8 cellular contexts compared by ENCODE assay signal in genomic region chr5:5421149-5421960, GRCh38. TPM values are rescaled to one million over a fixed set of nuclear protein-coding genes. Genes with fewer than 3 reads are reported as not detected.
DNase-seq lines count a peak whose midpoint lies in the region; ATAC-seq and TF ChIP-seq lines count a peak whose summit lies in the region.

No MANE protein-coding gene starts in this region.

- peak overlapping the region; percentile 80 for H3K27ac ChIP-seq in KOPT-K1 (ENCODE audit: low read depth, low read length, poor library complexity, severe bottlenecking)

- TF ChIP-seq CTCF in AG10803 (conservative IDR thresholded peaks at IDR 0.05; ENCODE audit: low read length), result no peak; the same call in 1 of the 2 replicates

- H3K4me1 ChIP-seq in skeletal muscle satellite cell (ENCODE audit: control insufficient read depth, insufficient read depth, low read length), result peaks cover 47% of the 10 kb centered on the region

- H3K27me3 Mint-ChIP-seq in activated T-helper 1 cell treated with anti-CD3 and anti-CD28 coated beads, Interleukin-12 subunit alpha, Interleukin-12 subunit beta, Interleukin-2, Interleukin-4 antibody, amounts not matched to agents 30 ng/mL and 10 ng/mL and 1 ng/mL, durations not matched to agents 14 hours and 24 hours and 36 hours (ENCODE audit: insufficient read depth), result no peaks in the 10 kb centered on the region

- H3K9me3 ChIP-seq in KOPT-K1 (ENCODE audit: insufficient read depth, low read length, poor library complexity, severe bottlenecking) (no peaks in the 10 kb centered on the region), skeletal muscle satellite cell (replicated peaks; ENCODE audit: low read length) (no peaks in the 10 kb centered on the region)

- no peaks in the 10 kb centered on the region for H3K9me3 Mint-ChIP-seq in activated T-helper 1 cell treated with anti-CD3 and anti-CD28 coated beads, Interleukin-12 subunit alpha, Interleukin-12 subunit beta, Interleukin-2, Interleukin-4 antibody, amounts not matched to agents 30 ng/mL and 10 ng/mL and 1 ng/mL, durations not matched to agents 14 hours and 24 hours and 36 hours

- peak overlapping the region; percentile 82 for H3K4me2 ChIP-seq in skeletal muscle satellite cell (ENCODE audit: low read length)

- H3K9ac ChIP-seq in skeletal muscle satellite cell (ENCODE audit: low read depth, low read length), result peak overlapping the region; percentile 85

- peak overlapping the region; percentile 96 for H3K4me3 Mint-ChIP-seq in activated T-helper 1 cell treated with anti-CD3 and anti-CD28 coated beads, Interleukin-12 subunit alpha, Interleukin-12 subunit beta, Interleukin-2, Interleukin-4 antibody, amounts not matched to agents 30 ng/mL and 10 ng/mL and 1 ng/mL, durations not matched to agents 14 hours and 24 hours and 36 hours

- no peaks in the 10 kb centered on the region for H3K27me3 ChIP-seq in skeletal muscle satellite cell (ENCODE audit: control insufficient read depth, insufficient read depth, low read length)

- intact Hi-C loops in activated T-helper 1 cell treated with anti-CD3 and anti-CD28 coated beads, Interleukin-12 subunit alpha, Interleukin-12 subunit beta, Interleukin-2, Interleukin-4 antibody, amounts not matched to agents 30 ng/mL and 10 ng/mL and 1 ng/mL, durations not matched to agents 14 hours and 24 hours and 36 hours (cut with micrococcal nuclease), result loop anchor here (1.0 to 5.0 kb wide), 3 partner anchors 280 to 1406 kb away; no protein-coding TSS in a partner anchor

- H3K36me3 ChIP-seq in KOPT-K1 (ENCODE audit: insufficient read depth, low read length) (no peaks in the 10 kb centered on the region), skeletal muscle satellite cell (ENCODE audit: insufficient read depth, low read length) (no peaks in the 10 kb centered on the region)

- DNase-seq in AG10803 (ENCODE audit: low read depth), result peak; percentile 10
- no peak for DNase-seq in activated T-helper 1 cell treated with anti-CD3 and anti-CD28 coated beads, Interleukin-12 subunit alpha, Interleukin-12 subunit beta, Interleukin-2, Interleukin-4 antibody, amounts not matched to agents 30 ng/mL and 10 ng/mL and 1 ng/mL, durations not matched to agents 14 hours and 24 hours and 36 hours (ENCODE audit: low spot score)
- DNase-seq in globus pallidus (ENCODE audit: low spot score), result peak; percentile 19
- DNase-seq in GM19238 (ENCODE audit: insufficient read length, low spot score), result no peak

- peaks cover 18% of the 10 kb centered on the region for H3K4me1 Mint-ChIP-seq in activated T-helper 1 cell treated with anti-CD3 and anti-CD28 coated beads, Interleukin-12 subunit alpha, Interleukin-12 subunit beta, Interleukin-2, Interleukin-4 antibody, amounts not matched to agents 30 ng/mL and 10 ng/mL and 1 ng/mL, durations not matched to agents 14 hours and 24 hours and 36 hours (ENCODE audit: low read depth)

- H3K4me3 ChIP-seq in AG10803 (ENCODE audit: low read length), result peak overlapping the region; percentile 90
- peak overlapping the region; percentile 77 for H3K4me3 ChIP-seq in skeletal muscle satellite cell (ENCODE audit: low read length)

- ATAC-seq in GM18909 (IDR thresholded peaks at IDR 0.05; ENCODE audit: poor library complexity, unreplicated experiment) (peak; percentile 11), esophagus mucosa (no peak)

- no peaks in the 10 kb centered on the region for H3K36me3 Mint-ChIP-seq in activated T-helper 1 cell treated with anti-CD3 and anti-CD28 coated beads, Interleukin-12 subunit alpha, Interleukin-12 subunit beta, Interleukin-2, Interleukin-4 antibody, amounts not matched to agents 30 ng/mL and 10 ng/mL and 1 ng/mL, durations not matched to agents 14 hours and 24 hours and 36 hours (ENCODE audit: low read depth)

- H3K27ac Mint-ChIP-seq in activated T-helper 1 cell treated with anti-CD3 and anti-CD28 coated beads, Interleukin-12 subunit alpha, Interleukin-12 subunit beta, Interleukin-2, Interleukin-4 antibody, amounts not matched to agents 30 ng/mL and 10 ng/mL and 1 ng/mL, durations not matched to agents 14 hours and 24 hours and 36 hours, result peak overlapping the region; percentile 98

RNA-seq across cellular contexts. Expression of gene ICE1, which starts 1.1 kb away (rescaled TPM):
- total RNA-seq in activated T-helper 1 cell treated with anti-CD3 and anti-CD28 coated beads, Interleukin-12 subunit alpha, Interleukin-12 subunit beta, Interleukin-2, Interleukin-4 antibody, amounts not matched to agents 30 ng/mL and 10 ng/mL and 1 ng/mL, durations not matched to agents 14 hours and 24 hours and 36 hours, result 35.3 and 38.2 TPM in 2 replicates
- total RNA-seq in skeletal muscle satellite cell (2012; rRNA removed), result 24.5 and 26.4 TPM in 2 replicates
- total RNA-seq in esophagus mucosa, result 10.8 TPM

Comparison
In these comparisons a context has a peak if more than half of its experiments do, and no peak if none do; other contexts are left out.
1. DNase-seq: peak in AG10803 (single experiment) and globus pallidus (single experiment); none in activated T-helper 1 cell treated with anti-CD3 and anti-CD28 coated beads, Interleukin-12 subunit alpha, Interleukin-12 subunit beta, Interleukin-2, Interleukin-4 antibody, amounts not matched to agents 30 ng/mL and 10 ng/mL and 1 ng/mL, durations not matched to agents 14 hours and 24 hours and 36 hours (single experiment) and GM19238 (single experiment).